19 cellular contexts compared by ENCODE assay signal in the genomic region with DNA sequence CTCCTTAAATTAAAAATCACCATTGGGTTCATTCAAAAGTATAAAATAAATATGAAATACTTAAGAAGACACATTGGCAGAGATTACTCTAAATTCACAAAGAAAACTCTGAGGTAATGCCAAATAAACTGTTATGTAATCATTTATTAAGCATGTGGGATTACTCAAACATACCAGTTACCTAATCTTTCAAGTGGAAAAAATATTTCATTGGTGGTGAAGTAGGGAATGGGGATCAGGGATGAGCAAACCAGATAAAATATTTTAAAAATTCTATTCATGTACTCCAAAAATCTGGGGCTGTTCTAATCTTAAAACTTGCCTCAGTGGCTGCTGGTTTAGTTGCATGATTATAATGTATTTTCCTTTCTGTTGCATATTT. TPM values are rescaled to one million over a fixed set of nuclear protein-coding genes. Genes with fewer than 3 reads are reported as not detected.
A peak's percentile ranks its signal among the peaks of the same experiment; 100 is the strongest.
DNase-seq lines count a peak whose midpoint lies in the region; ATAC-seq and TF ChIP-seq lines count a peak whose summit lies in the region.
"Had no signal": no experiment of that assay in that cellular context is flagged by ENCODE, and none has a peak within 500 bp of the region (broad histone marks: within the 10 kb centered on the region; RNA-seq: fewer than 3 reads in every experiment).

No MANE protein-coding gene starts in this region.

- TF ChIP-seq EP300 in stomach (IDR thresholded peaks at IDR 0.05), result no peak

- H3K4me1 Mint-ChIP-seq in Caco-2 (ENCODE audit: low read depth, unreplicated experiment), result no peaks in the 10 kb centered on the region

- peak; percentile 66 for DNase-seq in GM03348 (ENCODE audit: low spot score)
- peak; percentile 73 for DNase-seq in amniotic epithelial cell (ENCODE audit: low read depth)
- DNase-seq in heart right ventricle, result no peak
- no peak for DNase-seq in psoas muscle
- DNase-seq in stomach, result no peak
- DNase-seq in activated effector memory CD4-positive, alpha-beta T cell treated with Interleukin-2 at 50 U/mL for 16 hours, result no peak
- no peak for DNase-seq in Caco-2
- DNase-seq in stimulated activated CD4-positive, alpha-beta T cell treated with anti-CD3 and anti-CD28 coated beads, Interleukin-1b, Interleukin-23, amount 100 ng/mL, for 48 hours, result no peak
- DNase-seq: activated naive CD4-positive, alpha-beta T cell treated with Interleukin-2 at 50 U/mL for 16 hours; brain microvascular endothelial cell; DMS79 treated with DMSO at 0.1 percent for 48 hours; effector memory CD4-positive, alpha-beta T cell; left colon; NCI-H1436; NCI-H446 treated with DMSO at 0.1 percent for 48 hours; nephron progenitor cell had no signal

- H3K4me3 Mint-ChIP-seq in Caco-2 (ENCODE audit: unreplicated experiment), result no peak overlapping the region
- H3K4me3 Mint-ChIP-seq: nephron progenitor cell had no signal

- H3K9me3 Mint-ChIP-seq in Caco-2 (ENCODE audit: unreplicated experiment), result no peaks in the 10 kb centered on the region
- H3K9me3 Mint-ChIP-seq: nephron progenitor cell had no signal

- H3K9me3 ChIP-seq in heart right ventricle, result no peaks in the 10 kb centered on the region
- H3K9me3 ChIP-seq in psoas muscle, result no peaks in the 10 kb centered on the region
- H3K9me3 ChIP-seq in stomach, result no peaks in the 10 kb centered on the region
- no peaks in the 10 kb centered on the region for H3K9me3 ChIP-seq in Caco-2
- H3K9me3 ChIP-seq: BLaER1 treated with 17β-estradiol and CSF1 and Interleukin-3, amounts not matched to agents 10 nM and 100 nM had no signal

- intact Hi-C loops in heart right ventricle (cut with DNase I) (loop anchor here in 2 of 10 donors (5.0 to 10.0 kb wide), 2 partner anchors 38 to 180 kb away; no protein-coding TSS in a partner anchor), psoas muscle (cut with DNase I) (loop anchor here in 1 of 2 donors (5.0 kb wide), 1 partner anchor 38 kb away; no protein-coding TSS in a partner anchor), stomach (cut with DNase I; ENCODE audit: low total_unique reads) (no loop called here), Caco-2 (cut with micrococcal nuclease; ENCODE audit: unreplicated experiment) (loop anchor here (2.0 kb wide), 1 partner anchor 16 kb away; no protein-coding TSS in a partner anchor)

- peaks cover 0 to 58% (median 32%) of the 10 kb centered on the region in 9 donors for H3K4me1 ChIP-seq in heart right ventricle
- peaks cover 60% of the 10 kb centered on the region for H3K4me1 ChIP-seq in psoas muscle
- H3K4me1 ChIP-seq in stomach, result peaks cover 0 to 21% (median 10%) of the 10 kb centered on the region in 4 donors
- no peaks in the 10 kb centered on the region for H3K4me1 ChIP-seq in Caco-2
- H3K4me1 ChIP-seq: BLaER1 treated with 17β-estradiol and CSF1 and Interleukin-3, amounts not matched to agents 10 nM and 100 nM had no signal

- H3K36me3 ChIP-seq in heart right ventricle, result no peaks in the 10 kb centered on the region
- H3K36me3 ChIP-seq in psoas muscle (ENCODE audit: insufficient read depth in 1 of 2, low read depth in 1 of 2), result no peaks in the 10 kb centered on the region
- peaks cover 0 to 7% (median 1%) of the 10 kb centered on the region in 4 donors for H3K36me3 ChIP-seq in stomach
- H3K36me3 ChIP-seq in Caco-2 (ENCODE audit: control insufficient read depth, insufficient read depth, low read length), result no peaks in the 10 kb centered on the region
- H3K36me3 ChIP-seq: brain microvascular endothelial cell had no signal

- CTCF ChIA-PET in Caco-2 (lab: Charles Lee), result no interaction called here

- TF ChIP-seq POLR2A in stomach (IDR thresholded peaks at IDR 0.05), result no peak

- POLR2A ChIA-PET in Caco-2 (lab: Charles Lee), result no interaction called here

- H3K27me3 ChIP-seq in heart right ventricle (no peaks in the 10 kb centered on the region), psoas muscle (ENCODE audit: insufficient read depth in 3 of 3, low read length in 2 of 3) (no peaks in the 10 kb centered on the region), stomach (no peaks in the 10 kb centered on the region), Caco-2 (replicated peaks; ENCODE audit: control insufficient read depth, insufficient read depth, low read length) (no peaks in the 10 kb centered on the region)
- H3K27me3 ChIP-seq: BLaER1 treated with 17β-estradiol and CSF1 and Interleukin-3, amounts not matched to agents 10 nM and 100 nM; brain microvascular endothelial cell had no signal

- H3K27ac ChIP-seq in heart right ventricle (peak overlapping the region in 6 of 10 donors; percentile 20 to 61 (median 48)), psoas muscle (peak overlapping the region; percentile 90), stomach (no peak overlapping the region)
- H3K27ac ChIP-seq: BLaER1 treated with 17β-estradiol and CSF1 and Interleukin-3, amounts not matched to agents 10 nM and 100 nM; brain microvascular endothelial cell; VCaP had no signal

- H3K27me3 Mint-ChIP-seq in Caco-2 (ENCODE audit: insufficient read depth, unreplicated experiment), result no peaks in the 10 kb centered on the region

- ATAC-seq in heart right ventricle, result no peak
- ATAC-seq in psoas muscle, result peak in 1 of 4 donors; percentile 29
- ATAC-seq: left colon had no signal

- H3K4me3 ChIP-seq in heart right ventricle, result no peak overlapping the region
- H3K4me3 ChIP-seq in psoas muscle, result peak overlapping the region; percentile 44
- no peak overlapping the region for H3K4me3 ChIP-seq in stomach
- no peak overlapping the region for H3K4me3 ChIP-seq in Caco-2 (ENCODE audit: low read depth, low read length)
- H3K4me3 ChIP-seq: BLaER1 treated with 17β-estradiol and CSF1 and Interleukin-3, amounts not matched to agents 10 nM and 100 nM had no signal

- BruUV-seq in Caco-2 (replicated peaks; lab: Mats Ljungman, UMichigan), result no TSS peak

- no peak overlapping the region for H3K27ac Mint-ChIP-seq in Caco-2 (ENCODE audit: unreplicated experiment)

- TF ChIP-seq CTCF in heart right ventricle (IDR thresholded peaks at IDR 0.05) (no peak), psoas muscle (IDR thresholded peaks at IDR 0.05) (no peak), stomach (IDR thresholded peaks at IDR 0.05) (no peak), Caco-2 (IDR thresholded peaks at IDR 0.05; ENCODE audit: insufficient read depth in 1 of 2, low read depth in 1 of 2, low read length in 1 of 2, severe bottlenecking in 1 of 2, unreplicated experiment in 1 of 2) (no peak)

- H3K36me3 Mint-ChIP-seq in Caco-2 (ENCODE audit: insufficient read depth, unreplicated experiment), result peaks cover 30% of the 10 kb centered on the region

RNA-seq across cellular contexts. Expression of gene LMOD2, which starts 19.4 kb away (rescaled TPM):
- 1,000 to 10,000 TPM in 6 of 10 donors, 100 to 1,000 TPM in 4; 195 to 2,841 (median 1,290) TPM for total RNA-seq in heart right ventricle
- polyA plus RNA-seq in heart right ventricle, result 100 to 1,000 TPM; 115 to 281 TPM
- 1,000 to 10,000 TPM in 1 of 4 donors, 100 to 1,000 TPM in 3; 383 to 1,114 (median 640) TPM for total RNA-seq in psoas muscle
- polyA plus RNA-seq in psoas muscle, result 100 to 1,000 TPM in 2 of 3 donors, 1 to 10 TPM in 1; 6.9 to 341 (median 259) TPM
- not detected for total RNA-seq in stomach
- polyA plus RNA-seq in stomach, result under 1 TPM; 0.05 to 0.46 (median 0.12) TPM
- not detected in 2 replicates for total RNA-seq in Caco-2 (2022)
- total RNA-seq: left colon, OCI-LY7 had no signal

Comparison
In these comparisons a context has a peak if more than half of its experiments do, and no peak if none do; other contexts are left out.
1. DNase-seq: peak in GM03348 (single experiment) and amniotic epithelial cell (single experiment); none in heart right ventricle (0 of 2), psoas muscle (0 of 2), stomach (single experiment), activated effector memory CD4-positive, alpha-beta T cell treated with Interleukin-2 at 50 U/mL for 16 hours (single experiment), Caco-2 (0 of 2) and stimulated activated CD4-positive, alpha-beta T cell treated with anti-CD3 and anti-CD28 coated beads, Interleukin-1b, Interleukin-23, amount 100 ng/mL, for 48 hours (single experiment).
2. H3K27ac ChIP-seq: peak in heart right ventricle (6 of 10) and psoas muscle (single experiment); none in stomach (0 of 5).
3. RNA of gene LMOD2, which starts 19.4 kb away (total RNA-seq): 195 to 2,841 TPM in heart right ventricle and 383 to 1,114 TPM in psoas muscle; not detected in stomach and not detected in Caco-2; every median in the first group is over 100 times any median in the second.